22 cellular contexts compared by ENCODE assay signal in genomic region chr10:42988069-42988468, GRCh38.
"Had no signal": no experiment of that assay in that cellular context is flagged by ENCODE, and none has a peak within 500 bp of the region (broad histone marks: within the 10 kb centered on the region; RNA-seq: fewer than 3 reads in every experiment).

No MANE protein-coding gene starts in this region.

- H3K4me1 Mint-ChIP-seq: immature natural killer cell, memory B cell, WTC11 had no signal

- H3K27me3 ChIP-seq: brain microvascular endothelial cell, gastroesophageal sphincter, heart right ventricle, transverse colon had no signal

- H3K27me3 Mint-ChIP-seq: activated CD4-positive, alpha-beta T cell treated with anti-CD3 and anti-CD28 coated beads for 36 hours had no signal

- H3K4me3 Mint-ChIP-seq: activated CD4-positive, alpha-beta T cell treated with anti-CD3 and anti-CD28 coated beads for 36 hours; activated T-cell treated with anti-CD3 and anti-CD28 coated beads, Interleukin-2, amount 50 U/mL, for 4 hours; immature natural killer cell; memory B cell; naive thymus-derived CD4-positive, alpha-beta T cell; T-cell; WTC11 had no signal

- FAIRE-seq: colon, endometrium had no signal

- H3K27ac ChIP-seq: brain microvascular endothelial cell, gastroesophageal sphincter, heart right ventricle, parathyroid adenoma, transverse colon had no signal

- H3K27ac Mint-ChIP-seq: activated CD4-positive, alpha-beta T cell treated with anti-CD3 and anti-CD28 coated beads for 36 hours; immature natural killer cell; memory B cell; T-cell; WTC11 had no signal

- DNase-seq: activated CD4-positive, alpha-beta T cell treated with anti-CD3 and anti-CD28 coated beads for 36 hours; activated CD4-positive, alpha-beta T cell treated with anti-CD3 and anti-CD28 coated beads, Interleukin-2, amount 50 U/mL, for 48 hours; activated effector memory CD4-positive, alpha-beta T cell treated with anti-CD3 and anti-CD28 coated beads, Interleukin-2, amount 50 U/mL, for 16 hours; activated naive CD4-positive, alpha-beta T cell treated with anti-CD3 and anti-CD28 coated beads, Interleukin-2, amount 50 U/mL, for 16 hours; activated T-cell treated with anti-CD3 and anti-CD28 coated beads, Interleukin-2, amount 50 U/mL, for 4 hours; aorta; brain microvascular endothelial cell; central memory CD4-positive, alpha-beta T cell; heart right ventricle; immature natural killer cell; stimulated activated CD8-positive, alpha-beta memory T cell treated with anti-CD3 and anti-CD28 coated beads, Interleukin-4, amount 100 ng/mL, for 48 hours; stimulated activated naive CD4-positive, alpha-beta T cell; transverse colon had no signal

- H3K9me3 Mint-ChIP-seq: activated T-cell treated with anti-CD3 and anti-CD28 coated beads, Interleukin-2, amount 50 U/mL, for 4 hours; immature natural killer cell; memory B cell; naive thymus-derived CD4-positive, alpha-beta T cell; T-cell had no signal

- H3K36me3 Mint-ChIP-seq: immature natural killer cell; memory B cell; naive thymus-derived CD4-positive, alpha-beta T cell; T-cell; WTC11 had no signal

- H3K9me3 ChIP-seq: gastroesophageal sphincter, heart right ventricle, mucosa of descending colon, transverse colon had no signal

- H3K4me1 ChIP-seq: gastroesophageal sphincter, heart right ventricle, parathyroid adenoma, transverse colon had no signal

- H3K36me3 ChIP-seq: brain microvascular endothelial cell, gastroesophageal sphincter, heart right ventricle, transverse colon had no signal

- H3K4me3 ChIP-seq: gastroesophageal sphincter, heart right ventricle, mucosa of descending colon, transverse colon had no signal
